ENCODE assay signal across 20 cellular contexts in genomic region chr11:70402685-70403084, GRCh38. TPM values are rescaled to one million over a fixed set of nuclear protein-coding genes. Genes with fewer than 3 reads are reported as not detected.
A peak's percentile ranks its signal among the peaks of the same experiment; 100 is the strongest.
DNase-seq lines count a peak whose midpoint lies in the region; ATAC-seq, FAIRE-seq and TF ChIP-seq lines count a peak whose summit lies in the region.
"Had no signal": no experiment of that assay in that cellular context is flagged by ENCODE, and none has a peak within 500 bp of the region (broad histone marks: within the 10 kb centered on the region; RNA-seq: fewer than 3 reads in every experiment).

No MANE protein-coding gene starts in this region.

- peak overlapping the region in 3 of 5 experiments; percentile 61 to 71 (median 70) for H3K27ac Mint-ChIP-seq in brain
- H3K27ac Mint-ChIP-seq in neural crest cell (ENCODE audit: unreplicated experiment): no peak overlapping the region
- H3K27ac Mint-ChIP-seq: activated CD8-positive, alpha-beta memory T cell treated with anti-CD3 and anti-CD28 coated beads, Interleukin-2, amount 10 ng/mL, durations not matched to agents 7 days and 5 days had no signal

- no peak for FAIRE-seq in GM12891 (lab: Jason Lieb, UNC)
- FAIRE-seq: HTR-8/SVneo, pancreas had no signal

- peaks cover 28% of the 10 kb centered on the region for H3K4me1 Mint-ChIP-seq in brain
- H3K4me1 Mint-ChIP-seq in neural crest cell: peaks cover 23% of the 10 kb centered on the region

- DNase-seq in GM12891 (ENCODE audit: insufficient read length, low spot score) (no peak), neural crest cell (ENCODE audit: low read depth, low spot score) (no peak), SW480 (ENCODE audit: low spot score) (no peak)
- DNase-seq: activated CD8-positive, alpha-beta memory T cell treated with anti-CD3 and anti-CD28 coated beads, Interleukin-2, amount 10 ng/mL, durations not matched to agents 7 days and 5 days; activated effector memory CD4-positive, alpha-beta T cell treated with anti-CD3 and anti-CD28 coated beads, Interleukin-2, amount 50 U/mL, for 16 hours; amniotic stem cell; effector CD4-positive, alpha-beta T cell; GM23248; NCI-H1436; stimulated activated naive CD4-positive, alpha-beta T cell treated with Interleukin-2 at 50 U/mL for 16 hours; T1000; upper lobe of left lung had no signal

- H3K4me3 Mint-ChIP-seq in brain (peak overlapping the region in 1 of 5 experiments; percentile 78), neural crest cell (peak overlapping the region; percentile 54)
- H3K4me3 Mint-ChIP-seq: activated CD8-positive, alpha-beta memory T cell treated with anti-CD3 and anti-CD28 coated beads, Interleukin-2, amount 10 ng/mL, durations not matched to agents 7 days and 5 days had no signal

- no peak for ATAC-seq in GM19395 (IDR thresholded peaks at IDR 0.05; ENCODE audit: unreplicated experiment)
- ATAC-seq in GM21619 (IDR thresholded peaks at IDR 0.05; ENCODE audit: unreplicated experiment): no peak
- ATAC-seq: activated CD8-positive, alpha-beta memory T cell treated with anti-CD3 and anti-CD28 coated beads, Interleukin-2, amount 10 ng/mL, durations not matched to agents 7 days and 5 days; pancreas; sciatic nerve; SK-N-SH treated with all-trans-retinoic acid at 6 μM for 48 hours had no signal

- TF ChIP-seq CTCF in C4-2B (conservative IDR thresholded peaks at IDR 0.05) (no peak), brain (conservative IDR thresholded peaks at IDR 0.05) (no peak), neural crest cell (conservative IDR thresholded peaks at IDR 0.05) (no peak)

- H3K27me3 Mint-ChIP-seq in brain (peaks cover 6% of the 10 kb centered on the region), neural crest cell (ENCODE audit: low read depth) (no peaks in the 10 kb centered on the region)

- peak overlapping the region; percentile 23; the same call in 1 of the 2 replicates for H3K27ac ChIP-seq in C4-2B
- H3K27ac ChIP-seq: GM23248, pancreas, upper lobe of left lung had no signal

- H3K9me3 Mint-ChIP-seq in brain (no peaks in the 10 kb centered on the region), neural crest cell (no peaks in the 10 kb centered on the region)

- H3K36me3 Mint-ChIP-seq in brain (peaks cover 21% of the 10 kb centered on the region), neural crest cell (ENCODE audit: low read depth) (no peaks in the 10 kb centered on the region)

- no peak for TF ChIP-seq POLR2A in GM12891 (IDR thresholded peaks at IDR 0.05; ENCODE audit: low read depth, low read length)

TF ChIP-seq in GM12891, 5 proteins besides CTCF, POLR2A, EP300 and RAD21:
- TF ChIP-seq SPI1 (IDR thresholded peaks at IDR 0.05; ENCODE audit: low read depth, low read length) (peak; percentile 24; the same call in 1 of the 2 replicates), POU2F2 (IDR thresholded peaks at IDR 0.05; ENCODE audit: low read depth, low read length) (no peak)

RNA-seq across cellular contexts. Expression of gene CTTN, which starts 4.4 kb away (rescaled TPM):
- 27.9 TPM for polyA plus RNA-seq in GM12891 (2012; ENCODE audit: low read depth, missing spikeins)
- 57.5 TPM for polyA plus RNA-seq in brain (ENCODE audit: insufficient read depth, low read depth, low replicate concordance)
- 146 and 147 TPM in 2 replicates for total RNA-seq in neural crest cell
